Comparison of ENCODE assay signal across 8 cellular contexts in the genomic region with DNA sequence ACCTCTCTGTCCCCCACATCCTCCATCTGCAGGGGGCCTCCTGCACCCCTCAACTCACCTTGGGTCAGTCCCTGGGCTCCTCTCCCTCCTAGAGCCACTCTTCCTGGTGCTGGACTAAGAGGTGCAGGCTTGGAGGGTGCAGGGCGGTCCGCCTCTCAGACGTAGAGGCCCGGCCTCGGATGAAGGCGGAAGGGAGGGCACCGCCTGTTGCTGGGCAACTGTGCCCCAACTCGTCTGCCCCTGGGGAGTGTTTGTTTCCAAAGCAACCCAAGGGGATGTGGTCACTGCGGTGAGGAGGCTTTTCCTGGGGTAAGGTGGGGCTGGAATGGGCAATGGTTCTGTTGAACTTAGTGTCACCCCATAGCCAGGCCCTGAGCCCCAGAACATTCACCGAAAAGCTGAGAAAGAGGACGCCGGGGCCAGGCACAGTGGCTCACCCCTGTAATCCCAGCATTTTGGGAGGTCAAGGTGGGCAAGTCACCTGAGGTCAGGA. TPM values are rescaled to one million over a fixed set of nuclear protein-coding genes. Genes with fewer than 3 reads are reported as not detected.
DNase-seq lines count a peak whose midpoint lies in the region; ATAC-seq and TF ChIP-seq lines count a peak whose summit lies in the region.

A gene with protein sequence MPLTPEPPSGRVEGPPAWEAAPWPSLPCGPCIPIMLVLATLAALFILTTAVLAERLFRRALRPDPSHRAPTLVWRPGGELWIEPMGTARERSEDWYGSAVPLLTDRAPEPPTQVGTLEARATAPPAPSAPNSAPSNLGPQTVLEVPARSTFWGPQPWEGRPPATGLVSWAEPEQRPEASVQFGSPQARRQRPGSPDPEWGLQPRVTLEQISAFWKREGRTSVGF (minus strand): TSS at position 138 of the 493 bp plus-strand sequence. CDS start 1,039 bp downstream, outside the sequence.

- no peak for TF ChIP-seq CTCF in natural killer cell (IDR thresholded peaks at IDR 0.05)

- H3K4me1 ChIP-seq in thymus (ENCODE audit: control insufficient read depth, insufficient read depth, low read length) = peaks cover 22% of the 10 kb centered on the region

- H3K4me3 ChIP-seq in thymus (ENCODE audit: low read length) = peak within 1 kb of the TSS; percentile 84

- ATAC-seq in GM18519 (IDR thresholded peaks at IDR 0.05; ENCODE audit: low FRiP score, unreplicated experiment) = peak; percentile 48
- ATAC-seq in HG03064 (IDR thresholded peaks at IDR 0.05; ENCODE audit: low read depth, unreplicated experiment) = peak; percentile 59
- ATAC-seq in natural killer cell = peak; percentile 82 to 95 (median 88)
- no peak for ATAC-seq in HG02970 (IDR thresholded peaks at IDR 0.05; ENCODE audit: low FRiP score, unreplicated experiment)

- H3K4me1 Mint-ChIP-seq in activated naive CD8-positive, alpha-beta T cell (ENCODE audit: low read depth) = peaks cover 69% of the 10 kb centered on the region
- peaks cover 43 to 71% of the 10 kb centered on the region in 2 donors for H3K4me1 Mint-ChIP-seq in natural killer cell

- H3K27me3 Mint-ChIP-seq in activated naive CD8-positive, alpha-beta T cell = no peaks in the 10 kb centered on the region
- no peaks in the 10 kb centered on the region for H3K27me3 Mint-ChIP-seq in natural killer cell (ENCODE audit: low read depth in 2 of 2)

- H3K27ac Mint-ChIP-seq in activated naive CD8-positive, alpha-beta T cell = peak within 1 kb of the TSS; percentile 96
- H3K27ac Mint-ChIP-seq in natural killer cell = peak within 1 kb of the TSS; percentile 99

- no peaks in the 10 kb centered on the region for H3K9me3 Mint-ChIP-seq in activated naive CD8-positive, alpha-beta T cell (ENCODE audit: low read depth)
- H3K9me3 Mint-ChIP-seq in natural killer cell = no peaks in the 10 kb centered on the region

- peak; percentile 74 to 99 (median 92) for DNase-seq in T-helper 2 cell
- peak; percentile 88 for DNase-seq in natural killer cell
- no peak for DNase-seq in DMS53 (lab: John Stamatoyannopoulos, UW)

- H3K9me3 ChIP-seq in thymus (ENCODE audit: control insufficient read depth) = no peaks in the 10 kb centered on the region

- peak within 1 kb of the TSS; percentile 94 for H3K4me3 Mint-ChIP-seq in activated naive CD8-positive, alpha-beta T cell
- peak within 1 kb of the TSS; percentile 100 for H3K4me3 Mint-ChIP-seq in natural killer cell

- WGBS in thymus = 8% methylated on average over 12 of the region's 12 CpGs

- intact Hi-C loops in natural killer cell (cut with micrococcal nuclease) = loop anchor here (1.0 to 10.0 kb wide), 6 partner anchors 8 to 81 kb away; a partner anchor contains a TSS

- peaks cover 20% of the 10 kb centered on the region for H3K36me3 ChIP-seq in thymus (ENCODE audit: control insufficient read depth, insufficient read depth)

- no peaks in the 10 kb centered on the region for H3K36me3 Mint-ChIP-seq in activated naive CD8-positive, alpha-beta T cell
- H3K36me3 Mint-ChIP-seq in natural killer cell = no peaks in the 10 kb centered on the region

- H3K27ac ChIP-seq in thymus (ENCODE audit: low read depth) = peak within 1 kb of the TSS; percentile 93

- H3K27me3 ChIP-seq in thymus (ENCODE audit: control insufficient read depth, insufficient read depth) = no peaks in the 10 kb centered on the region

RNA-seq across cellular contexts. Expression of the gene that starts here (rescaled TPM):
- 100 to 1,000 TPM in 2 of 3 donors, 10 to 100 TPM in 1; 100.0 to 172 (median 146) TPM for total RNA-seq in natural killer cell
- 19.0 TPM for polyA plus RNA-seq in thymus
